ENCODE assay signal across 8 cellular contexts in the genomic region with DNA sequence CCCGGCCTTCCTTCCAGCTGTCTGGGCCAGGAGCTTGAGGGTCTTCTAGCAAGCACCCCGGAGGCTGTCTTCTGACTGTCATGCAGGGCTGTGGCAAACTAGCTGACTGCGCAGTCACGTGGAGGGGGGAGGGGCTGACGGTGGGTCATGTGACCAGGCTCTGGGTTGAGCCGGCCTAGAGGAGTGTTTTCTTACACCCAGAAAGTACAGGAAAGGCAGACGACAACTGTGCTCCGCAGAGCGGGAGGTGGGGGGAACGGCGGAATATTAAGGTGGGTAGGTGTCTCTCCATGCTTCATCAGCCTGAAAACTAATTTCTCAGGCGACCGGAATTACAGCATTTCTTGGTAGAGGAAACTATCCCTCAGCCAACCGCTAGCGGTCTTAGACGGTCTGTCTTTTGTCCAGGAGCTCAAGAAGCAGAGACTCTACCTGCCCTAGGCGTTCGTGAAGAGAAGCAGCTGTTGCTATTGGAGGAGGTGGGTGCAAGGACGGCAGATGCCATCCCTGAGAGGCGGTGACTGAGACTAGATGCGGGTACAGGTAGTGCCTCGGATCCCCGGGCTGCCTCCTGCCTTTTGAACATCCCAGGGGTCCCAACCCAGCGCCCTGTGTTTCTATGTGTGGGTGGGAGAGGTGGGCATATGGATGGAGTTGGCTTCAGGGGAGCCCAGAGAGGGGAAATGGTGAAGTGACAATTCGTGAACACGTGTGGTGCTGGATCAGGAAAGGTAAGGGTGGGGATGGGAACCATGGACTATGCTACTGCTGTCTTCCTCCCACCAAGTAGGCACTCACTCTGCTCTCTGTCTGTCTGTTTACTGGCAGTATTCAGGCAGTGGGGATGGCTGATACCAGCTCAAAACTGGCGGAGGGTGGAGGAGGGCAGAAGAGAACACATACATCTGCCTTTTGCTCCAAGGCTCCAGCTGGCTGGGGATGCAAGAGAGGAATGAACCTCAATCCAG. TPM values are rescaled to one million over a fixed set of nuclear protein-coding genes. Genes with fewer than 3 reads are reported as not detected.
DNase-seq lines count a peak whose midpoint lies in the region; ATAC-seq and TF ChIP-seq lines count a peak whose summit lies in the region.

No MANE protein-coding gene starts in this region.

- no peaks in the 10 kb centered on the region for H3K79me2 ChIP-seq in SK-N-SH (ENCODE audit: insufficient read depth)

- peaks cover 0 to 5% of the 10 kb centered on the region in 2 experiments for H3K36me3 ChIP-seq in SK-N-SH (replicated peaks in 1 of 2; ENCODE audit: control insufficient read depth in 1 of 2, insufficient read depth in 2 of 2, low read length in 1 of 2)
- H3K36me3 ChIP-seq in adrenal gland (replicated peaks in 1 of 2): no peaks in the 10 kb centered on the region
- H3K36me3 ChIP-seq in psoas muscle (ENCODE audit: insufficient read depth in 1 of 2, low read depth in 1 of 2): no peaks in the 10 kb centered on the region

- 10% methylated on average over 21 of the region's 27 CpGs for WGBS in SK-N-SH (ENCODE audit: low lambda C conversion rate)
- 18 to 39% (median 31%) methylated on average over 11 to 27 of the region's 27 CpGs for WGBS in adrenal gland, 4 donors
- WGBS in right cardiac atrium: 9% methylated on average over 27 of the region's 27 CpGs
- WGBS in psoas muscle, 3 donors: 4 to 25% (median 12%) methylated on average over 22 to 27 of the region's 27 CpGs

- CTCF ChIA-PET in SK-N-SH (lab: Yijun Ruan, JAX): interaction anchor here (0.9 to 1.0 kb wide), 2 partner anchors 22 to 1245 kb away, joined by 3 read pairs; no protein-coding TSS in a partner anchor

- ATAC-seq in GM21423 (IDR thresholded peaks at IDR 0.05; ENCODE audit: unreplicated experiment) (peak; percentile 95), right cardiac atrium (peak; percentile 98), psoas muscle (peak; percentile 95 to 99 (median 98))

- no peak for TF ChIP-seq RAD21 in SK-N-SH (IDR thresholded peaks at IDR 0.05; ENCODE audit: low read length)

- peak; percentile 5 for DNase-seq in CMK (ENCODE audit: low read depth)
- DNase-seq in HuH-7 (ENCODE audit: low spot score): peak; percentile 83
- peak; percentile 74 for DNase-seq in SK-N-SH
- DNase-seq in adrenal gland: peak; percentile 77 to 93 (median 84)
- DNase-seq in right cardiac atrium: peak; percentile 85 to 94 (median 94)
- DNase-seq in psoas muscle: peak; percentile 85 to 92
- peak; percentile 90 for DNase-seq in ureter (ENCODE audit: low spot score)

- no peaks in the 10 kb centered on the region for H3F3A ChIP-seq in SK-N-SH (replicated peaks; ENCODE audit: insufficient read depth)

- TF ChIP-seq EP300 in SK-N-SH (IDR thresholded peaks at IDR 0.05; ENCODE audit: borderline replicate concordance in 1 of 2, low read depth in 1 of 2, low read length in 1 of 2): no peak

- intact Hi-C loops in adrenal gland (cut with DNase I) (no loop called here), right cardiac atrium (cut with DNase I) (no loop called here), psoas muscle (cut with DNase I) (loop anchor here in 1 of 2 donors (5.0 kb wide), 1 partner anchor 102 kb away; no protein-coding TSS in a partner anchor)

- TF ChIP-seq POLR2A in adrenal gland (IDR thresholded peaks at IDR 0.05): peak in 1 of 2 donors; percentile 42

- H4K20me1 ChIP-seq in SK-N-SH (ENCODE audit: insufficient read depth): no peaks in the 10 kb centered on the region

- POLR2A ChIA-PET in SK-N-SH (lab: Yijun Ruan, JAX): no interaction called here

- H3K4me2 ChIP-seq in SK-N-SH: peak overlapping the region; percentile 79

- peak overlapping the region; percentile 42 for H3K9ac ChIP-seq in SK-N-SH

- no peaks in the 10 kb centered on the region for H3K9me2 ChIP-seq in SK-N-SH

- no peaks in the 10 kb centered on the region; the same call in 1 of the 2 replicates for H3K27me3 ChIP-seq in SK-N-SH (ENCODE audit: insufficient read depth)
- H3K27me3 ChIP-seq in adrenal gland: no peaks in the 10 kb centered on the region
- H3K27me3 ChIP-seq in right cardiac atrium (ENCODE audit: control insufficient read depth, insufficient read depth): no peaks in the 10 kb centered on the region
- H3K27me3 ChIP-seq in psoas muscle (ENCODE audit: insufficient read depth in 3 of 3, low read length in 2 of 3): peaks cover 0 to 4% (median 0%) of the 10 kb centered on the region in 3 donors

- H3K4me3 ChIP-seq in SK-N-SH (ENCODE audit: low read depth in 2 of 2, low read length in 1 of 2): peak overlapping the region; percentile 53 to 61
- peak overlapping the region in 1 of 4 donors; percentile 52 for H3K4me3 ChIP-seq in adrenal gland
- H3K4me3 ChIP-seq in right cardiac atrium (ENCODE audit: low read length): peak overlapping the region; percentile 56
- H3K4me3 ChIP-seq in psoas muscle: peak overlapping the region; percentile 65

- H2AFZ ChIP-seq in SK-N-SH (ENCODE audit: low read depth): peak overlapping the region; percentile 71

- H3K27ac ChIP-seq in SK-N-SH (ENCODE audit: low read depth in 2 of 2, low read length in 1 of 2) (peak overlapping the region in 1 of 2 experiments; percentile 53; a peak in 1 of 4 replicates), adrenal gland (peak overlapping the region in 2 of 5 donors; percentile 66 to 74), right cardiac atrium (ENCODE audit: low read length) (peak overlapping the region; percentile 72), psoas muscle (peak overlapping the region; percentile 63)

- H3K4me1 ChIP-seq in SK-N-SH (ENCODE audit: control insufficient read depth in 1 of 2, insufficient read depth in 2 of 2, low read depth in 1 of 2, low read length in 1 of 2): peaks cover 0 to 4% of the 10 kb centered on the region in 2 experiments; a peak in 1 of 4 replicates
- H3K4me1 ChIP-seq in adrenal gland (replicated peaks in 1 of 2): peaks cover 0 to 5% of the 10 kb centered on the region in 2 donors
- peaks cover 2% of the 10 kb centered on the region for H3K4me1 ChIP-seq in right cardiac atrium (ENCODE audit: control insufficient read depth, insufficient read depth, low read length)
- H3K4me1 ChIP-seq in psoas muscle: no peaks in the 10 kb centered on the region

- TF ChIP-seq CTCF in SK-N-SH (IDR thresholded peaks at IDR 0.05) (peak; percentile 29; the same call in 1 of the 2 replicates), adrenal gland (IDR thresholded peaks at IDR 0.05) (peak in 2 of 6 experiments; percentile 9 to 37), psoas muscle (IDR thresholded peaks at IDR 0.05) (no peak)

- H3K9me3 ChIP-seq in SK-N-SH (no peaks in the 10 kb centered on the region), adrenal gland (replicated peaks in 1 of 3) (no peaks in the 10 kb centered on the region), right cardiac atrium (ENCODE audit: control insufficient read depth, low read length) (no peaks in the 10 kb centered on the region), psoas muscle (no peaks in the 10 kb centered on the region)

TF ChIP-seq in SK-N-SH, 30 proteins besides CTCF, POLR2A, EP300 and RAD21 (continues in another document):
- TF ChIP-seq FOXJ3 (CRISPR knock-in tag; IDR thresholded peaks at IDR 0.05) (no peak), SIN3A (IDR thresholded peaks at IDR 0.05; ENCODE audit: borderline replicate concordance, low read depth, low read length) (peak; percentile 87), NFIC (IDR thresholded peaks at IDR 0.05; ENCODE audit: borderline replicate concordance) (no peak), SMC3 (IDR thresholded peaks at IDR 0.05; ENCODE audit: low read depth, low read length) (no peak), NRF1 (IDR thresholded peaks at IDR 0.05; ENCODE audit: low read depth, low read length) (no peak), GATA2 (CRISPR knock-in tag; IDR thresholded peaks at IDR 0.05) (no peak), ELF1 (IDR thresholded peaks at IDR 0.05) (no peak), CHD2 (IDR thresholded peaks at IDR 0.05; ENCODE audit: low read length, partially characterized antibody) (peak; percentile 14)
- TF ChIP-seq, protein P1, sequence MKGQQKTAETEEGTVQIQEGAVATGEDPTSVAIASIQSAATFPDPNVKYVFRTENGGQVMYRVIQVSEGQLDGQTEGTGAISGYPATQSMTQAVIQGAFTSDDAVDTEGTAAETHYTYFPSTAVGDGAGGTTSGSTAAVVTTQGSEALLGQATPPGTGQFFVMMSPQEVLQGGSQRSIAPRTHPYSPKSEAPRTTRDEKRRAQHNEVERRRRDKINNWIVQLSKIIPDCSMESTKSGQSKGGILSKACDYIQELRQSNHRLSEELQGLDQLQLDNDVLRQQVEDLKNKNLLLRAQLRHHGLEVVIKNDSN (IDR thresholded peaks at IDR 0.05; ENCODE audit: borderline replicate concordance, low read depth): peak; percentile 98
- TF ChIP-seq, protein P2, sequence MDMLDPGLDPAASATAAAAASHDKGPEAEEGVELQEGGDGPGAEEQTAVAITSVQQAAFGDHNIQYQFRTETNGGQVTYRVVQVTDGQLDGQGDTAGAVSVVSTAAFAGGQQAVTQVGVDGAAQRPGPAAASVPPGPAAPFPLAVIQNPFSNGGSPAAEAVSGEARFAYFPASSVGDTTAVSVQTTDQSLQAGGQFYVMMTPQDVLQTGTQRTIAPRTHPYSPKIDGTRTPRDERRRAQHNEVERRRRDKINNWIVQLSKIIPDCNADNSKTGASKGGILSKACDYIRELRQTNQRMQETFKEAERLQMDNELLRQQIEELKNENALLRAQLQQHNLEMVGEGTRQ (IDR thresholded peaks at IDR 0.05; ENCODE audit: borderline replicate concordance, low read depth, low read length): peak; percentile 95
- TF ChIP-seq, protein P3, sequence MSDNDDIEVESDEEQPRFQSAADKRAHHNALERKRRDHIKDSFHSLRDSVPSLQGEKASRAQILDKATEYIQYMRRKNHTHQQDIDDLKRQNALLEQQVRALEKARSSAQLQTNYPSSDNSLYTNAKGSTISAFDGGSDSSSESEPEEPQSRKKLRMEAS (IDR thresholded peaks at IDR 0.05; ENCODE audit: low read depth): peak; percentile 89

RNA-seq across cellular contexts. Expression of a gene that starts 8.8 kb away (rescaled TPM):
- 2.7 and 3.2 TPM in 2 replicates for polyA plus RNA-seq in SK-N-SH (2012; rRNA removed)
- 2.6 and 2.8 TPM in 2 replicates for polyA plus RNA-seq in SK-N-SH (2012; cell fraction: cytosol; rRNA removed)
- 5.7 and 11.0 TPM in 2 replicates for polyA plus RNA-seq in SK-N-SH (2012; cell fraction: nucleus; rRNA removed)
- 10 to 100 TPM in 7 of 8 donors, 1 to 10 TPM in 1; 3.7 to 25.3 (median 14.8) TPM for total RNA-seq in adrenal gland
- polyA plus RNA-seq in adrenal gland: 10 to 100 TPM; 15.0 to 30.2 (median 27.3) TPM
- 10 to 100 TPM; 18.0 to 29.8 (median 21.5) TPM for total RNA-seq in right cardiac atrium
- 9.9 TPM for polyA plus RNA-seq in right cardiac atrium
- 1 to 10 TPM; 1.2 to 7.2 (median 2.5) TPM for total RNA-seq in psoas muscle
- under 1 TPM; 0.43 to 0.89 (median 0.84) TPM for polyA plus RNA-seq in psoas muscle
- 16.8 TPM for total RNA-seq in ureter

RNA-seq across cellular contexts. Expression of a gene that starts 52.2 kb away (rescaled TPM):
- polyA plus RNA-seq in SK-N-SH (2012; rRNA removed) (12.3 TPM in 2 replicates), adrenal gland (10 to 100 TPM in 2 of 3 donors, 1 to 10 TPM in 1; 6.9 to 35.8 (median 10.9) TPM), right cardiac atrium (9.9 TPM), psoas muscle (1 to 10 TPM in 2 of 3 donors, under 1 TPM in 1; 0.89 to 1.8 (median 1.4) TPM)
- polyA plus RNA-seq in SK-N-SH (2012; cell fraction: cytosol; rRNA removed): 11.3 and 15.2 TPM in 2 replicates
- polyA plus RNA-seq in SK-N-SH (2012; cell fraction: nucleus; rRNA removed): 11.1 and 13.7 TPM in 2 replicates
- total RNA-seq in adrenal gland (10 to 100 TPM in 7 of 8 donors, 1 to 10 TPM in 1; 9.2 to 34.8 (median 20.7) TPM), right cardiac atrium (10 to 100 TPM; 21.2 to 24.1 (median 23.0) TPM), psoas muscle (10 to 100 TPM in 1 of 4 donors, 1 to 10 TPM in 3; 3.1 to 11.6 (median 3.4) TPM), ureter (12.2 TPM)

Comparison
In these comparisons a context has a peak if more than half of its experiments do, and no peak if none do; other contexts are left out.
1. DNase-seq: peak in every context shown above with its lines; median percentile 94 in right cardiac atrium; 90 in ureter; 88 in psoas muscle; 84 in adrenal gland; 83 in HuH-7; 74 in SK-N-SH; 5 in CMK.